Comparison of ENCODE assay signal across 3 cellular contexts in the genomic region with DNA sequence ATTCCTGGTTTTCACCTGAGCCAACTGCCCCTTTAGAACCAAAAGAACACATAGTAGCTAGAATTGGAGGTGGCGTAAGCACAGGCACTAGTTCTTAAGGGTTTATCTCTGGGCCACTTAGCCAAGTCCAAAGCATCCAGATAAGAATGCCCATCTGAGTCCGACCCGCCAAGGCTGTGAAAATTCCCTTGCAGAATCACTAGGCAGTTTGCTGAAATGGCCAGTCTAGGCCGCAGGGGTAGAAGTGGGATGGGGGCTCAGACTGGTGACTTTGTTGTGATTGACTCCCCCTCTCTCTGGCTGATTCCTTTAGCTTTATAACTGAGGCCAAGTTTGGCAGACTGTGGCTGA.
TF ChIP-seq lines count a peak whose summit lies in the region.

No MANE protein-coding gene starts in this region.

TF ChIP-seq in A549, 52 proteins besides CTCF, POLR2A, EP300 and RAD21:
- TF ChIP-seq, protein P1, sequence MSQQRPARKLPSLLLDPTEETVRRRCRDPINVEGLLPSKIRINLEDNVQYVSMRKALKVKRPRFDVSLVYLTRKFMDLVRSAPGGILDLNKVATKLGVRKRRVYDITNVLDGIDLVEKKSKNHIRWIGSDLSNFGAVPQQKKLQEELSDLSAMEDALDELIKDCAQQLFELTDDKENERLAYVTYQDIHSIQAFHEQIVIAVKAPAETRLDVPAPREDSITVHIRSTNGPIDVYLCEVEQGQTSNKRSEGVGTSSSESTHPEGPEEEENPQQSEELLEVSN (IDR thresholded peaks at IDR 0.05; ENCODE audit: borderline replicate concordance, low read depth), result no peak

TF ChIP-seq in IMR-90, 13 proteins besides CTCF, POLR2A, EP300 and RAD21:
- no peak for TF ChIP-seq CEBPB (IDR thresholded peaks at IDR 0.05; ENCODE audit: low read depth, low read length)
- no peak for TF ChIP-seq BHLHE40 (IDR thresholded peaks at IDR 0.05; ENCODE audit: low read depth, low read length)
- no peak for TF ChIP-seq MAFK (IDR thresholded peaks at IDR 0.05; ENCODE audit: low read depth, low read length)
- TF ChIP-seq MAZ (IDR thresholded peaks at IDR 0.05; ENCODE audit: borderline replicate concordance, low read depth, low read length), result no peak
- TF ChIP-seq MXI1 (IDR thresholded peaks at IDR 0.05; ENCODE audit: borderline replicate concordance, low read depth, low read length), result no peak
- TF ChIP-seq FOS (IDR thresholded peaks at IDR 0.05; ENCODE audit: low read depth, low read length), result no peak
- TF ChIP-seq RFX5 (IDR thresholded peaks at IDR 0.05; ENCODE audit: low read depth, low read length), result no peak
- TF ChIP-seq SMC3 (IDR thresholded peaks at IDR 0.05; ENCODE audit: low read depth, low read length), result no peak
- TF ChIP-seq, protein P2, sequence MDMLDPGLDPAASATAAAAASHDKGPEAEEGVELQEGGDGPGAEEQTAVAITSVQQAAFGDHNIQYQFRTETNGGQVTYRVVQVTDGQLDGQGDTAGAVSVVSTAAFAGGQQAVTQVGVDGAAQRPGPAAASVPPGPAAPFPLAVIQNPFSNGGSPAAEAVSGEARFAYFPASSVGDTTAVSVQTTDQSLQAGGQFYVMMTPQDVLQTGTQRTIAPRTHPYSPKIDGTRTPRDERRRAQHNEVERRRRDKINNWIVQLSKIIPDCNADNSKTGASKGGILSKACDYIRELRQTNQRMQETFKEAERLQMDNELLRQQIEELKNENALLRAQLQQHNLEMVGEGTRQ (IDR thresholded peaks at IDR 0.05; ENCODE audit: low read depth, low read length), result no peak
- TF ChIP-seq, protein P3, sequence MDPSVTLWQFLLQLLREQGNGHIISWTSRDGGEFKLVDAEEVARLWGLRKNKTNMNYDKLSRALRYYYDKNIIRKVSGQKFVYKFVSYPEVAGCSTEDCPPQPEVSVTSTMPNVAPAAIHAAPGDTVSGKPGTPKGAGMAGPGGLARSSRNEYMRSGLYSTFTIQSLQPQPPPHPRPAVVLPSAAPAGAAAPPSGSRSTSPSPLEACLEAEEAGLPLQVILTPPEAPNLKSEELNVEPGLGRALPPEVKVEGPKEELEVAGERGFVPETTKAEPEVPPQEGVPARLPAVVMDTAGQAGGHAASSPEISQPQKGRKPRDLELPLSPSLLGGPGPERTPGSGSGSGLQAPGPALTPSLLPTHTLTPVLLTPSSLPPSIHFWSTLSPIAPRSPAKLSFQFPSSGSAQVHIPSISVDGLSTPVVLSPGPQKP (IDR thresholded peaks at IDR 0.05; ENCODE audit: borderline replicate concordance, low read depth, low read length), result no peak
- no peak for TF ChIP-seq CHD1 (IDR thresholded peaks at IDR 0.05; ENCODE audit: low read depth, low read length)
- no peak for TF ChIP-seq RCOR1 (IDR thresholded peaks at IDR 0.05; ENCODE audit: insufficient replicate concordance, low read length)
- TF ChIP-seq NFE2L2 (IDR thresholded peaks at IDR 0.05; ENCODE audit: low read depth, low read length), result no peak

TF ChIP-seq in H1, 55 proteins besides CTCF, POLR2A, EP300 and RAD21:
- TF ChIP-seq NRF1 (IDR thresholded peaks at IDR 0.05; ENCODE audit: low read depth, low read length), result no peak
- no peak for TF ChIP-seq GTF2F1 (IDR thresholded peaks at IDR 0.05; ENCODE audit: borderline replicate concordance, low read depth, low read length)
- TF ChIP-seq HDAC2 (IDR thresholded peaks at IDR 0.05; ENCODE audit: borderline replicate concordance in 1 of 2, low read depth in 2 of 2, low read length in 2 of 2), result no peak
- TF ChIP-seq PHF8 (conservative IDR thresholded peaks at IDR 0.05; ENCODE audit: low read depth, low read length), result no peak
- no peak for TF ChIP-seq CHD1 (IDR thresholded peaks at IDR 0.05; ENCODE audit: low read depth, low read length)
- no peak for TF ChIP-seq TAF7 (optimal IDR thresholded peaks at IDR 0.05; ENCODE audit: borderline replicate concordance, low read depth, low read length)
- TF ChIP-seq SIN3A (conservative IDR thresholded peaks at IDR 0.05 in 1 of 2, IDR thresholded peaks at IDR 0.05 in 1 of 2; ENCODE audit: low read depth in 1 of 2, low read length in 2 of 2), result no peak
- TF ChIP-seq TAF1 (IDR thresholded peaks at IDR 0.05; ENCODE audit: low read depth, low read length), result no peak
- TF ChIP-seq SUZ12 (IDR thresholded peaks at IDR 0.05; ENCODE audit: low read length), result no peak
- no peak for TF ChIP-seq TBP (IDR thresholded peaks at IDR 0.05; ENCODE audit: low read depth, low read length)
- no peak for TF ChIP-seq KDM4A (IDR thresholded peaks at IDR 0.05; ENCODE audit: low read depth, low read length, severe bottlenecking)
- TF ChIP-seq, protein P4, sequence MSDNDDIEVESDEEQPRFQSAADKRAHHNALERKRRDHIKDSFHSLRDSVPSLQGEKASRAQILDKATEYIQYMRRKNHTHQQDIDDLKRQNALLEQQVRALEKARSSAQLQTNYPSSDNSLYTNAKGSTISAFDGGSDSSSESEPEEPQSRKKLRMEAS (IDR thresholded peaks at IDR 0.05), result no peak
